Comparison of ENCODE assay signal across 8 cellular contexts in genomic region chr7:23472046-23472445, GRCh38. TPM values are rescaled to one million over a fixed set of nuclear protein-coding genes. Genes with fewer than 3 reads are reported as not detected.
A peak's percentile ranks its signal among the peaks of the same experiment; 100 is the strongest.
DNase-seq lines count a peak whose midpoint lies in the region.

No MANE protein-coding gene starts in this region.

- H3K4me3 Mint-ChIP-seq in activated T-helper 2 cell treated with anti-CD3 and anti-CD28 coated beads, Interferon-gamma antibody, Interleukin-2, Interleukin-4, amounts not matched to agents 10 μg/mL and 5 μg/mL and 100 μg/mL, durations not matched to agents 14 hours and 24 hours and 36 hours (ENCODE audit: low read depth), result peak overlapping the region; percentile 62

- H3K27ac Mint-ChIP-seq in activated T-helper 2 cell treated with anti-CD3 and anti-CD28 coated beads, Interferon-gamma antibody, Interleukin-2, Interleukin-4, amounts not matched to agents 10 μg/mL and 5 μg/mL and 100 μg/mL, durations not matched to agents 14 hours and 24 hours and 36 hours, result peak overlapping the region; percentile 66

- peaks cover 18% of the 10 kb centered on the region for H3K36me3 Mint-ChIP-seq in activated T-helper 2 cell treated with anti-CD3 and anti-CD28 coated beads, Interferon-gamma antibody, Interleukin-2, Interleukin-4, amounts not matched to agents 10 μg/mL and 5 μg/mL and 100 μg/mL, durations not matched to agents 14 hours and 24 hours and 36 hours (ENCODE audit: low read depth)

- DNase-seq in SIG-M5 treated with dmso at 0.1 percent for 504 hours (lab: John Stamatoyannopoulos, UW; ENCODE audit: unreplicated experiment) (peak; percentile 75), SIG-M5 (lab: John Stamatoyannopoulos, UW) (no peak), Kasumi-1 (lab: John Stamatoyannopoulos, UW) (peak; percentile 73 to 79), middle frontal gyrus (ENCODE audit: extremely low spot score, low spot score) (no peak)
- no peak for DNase-seq in activated T-helper 2 cell treated with anti-CD3 and anti-CD28 coated beads, Interferon-gamma antibody, Interleukin-2, Interleukin-4, amounts not matched to agents 10 μg/mL and 5 μg/mL and 100 μg/mL, durations not matched to agents 14 hours and 24 hours and 36 hours (ENCODE audit: low spot score)
- DNase-seq in activated CD8-positive, alpha-beta memory T cell treated with anti-CD3 and anti-CD28 coated beads, Interleukin-2, amount 50 U/mL, for 48 hours, result no peak
- no peak for DNase-seq in stimulated activated CD4-positive, alpha-beta T cell treated with anti-CD3 and anti-CD28 coated beads, Interleukin-2, amount 100 ng/mL, for 48 hours

- H3K9me3 Mint-ChIP-seq in activated T-helper 2 cell treated with anti-CD3 and anti-CD28 coated beads, Interferon-gamma antibody, Interleukin-2, Interleukin-4, amounts not matched to agents 10 μg/mL and 5 μg/mL and 100 μg/mL, durations not matched to agents 14 hours and 24 hours and 36 hours, result no peaks in the 10 kb centered on the region

- H3K4me1 ChIP-seq in neuron (ENCODE audit: insufficient read depth, low read length), result peaks cover 21% of the 10 kb centered on the region

- intact Hi-C loops in activated T-helper 2 cell treated with anti-CD3 and anti-CD28 coated beads, Interferon-gamma antibody, Interleukin-2, Interleukin-4, amounts not matched to agents 10 μg/mL and 5 μg/mL and 100 μg/mL, durations not matched to agents 14 hours and 24 hours and 36 hours (cut with micrococcal nuclease), result loop anchor here (5.0 to 10.0 kb wide), 4 partner anchors 125 to 1435 kb away; partner anchors contain the start of genes CCDC126, HYCC1 and NUP42

- no peaks in the 10 kb centered on the region for H3K36me3 ChIP-seq in neuron (ENCODE audit: insufficient read depth, low read length)

- no peaks in the 10 kb centered on the region for H3K27me3 ChIP-seq in neuron (ENCODE audit: insufficient read depth, low read length)

- peaks cover 47% of the 10 kb centered on the region for H3K4me1 Mint-ChIP-seq in activated T-helper 2 cell treated with anti-CD3 and anti-CD28 coated beads, Interferon-gamma antibody, Interleukin-2, Interleukin-4, amounts not matched to agents 10 μg/mL and 5 μg/mL and 100 μg/mL, durations not matched to agents 14 hours and 24 hours and 36 hours (ENCODE audit: low read depth)

- H2AFZ ChIP-seq in neuron (ENCODE audit: low read depth, low read length), result no peak overlapping the region

- peak overlapping the region; percentile 63 for H3K4me3 ChIP-seq in neuron (ENCODE audit: low read length)

- no peaks in the 10 kb centered on the region for H3K9me3 ChIP-seq in neuron (ENCODE audit: low read length)

- H3K27me3 Mint-ChIP-seq in activated T-helper 2 cell treated with anti-CD3 and anti-CD28 coated beads, Interferon-gamma antibody, Interleukin-2, Interleukin-4, amounts not matched to agents 10 μg/mL and 5 μg/mL and 100 μg/mL, durations not matched to agents 14 hours and 24 hours and 36 hours (ENCODE audit: low read depth), result peaks cover 34% of the 10 kb centered on the region

RNA-seq across cellular contexts. Expression of gene IGF2BP3, which starts 1.8 kb away (rescaled TPM):
- 16.6 and 18.2 TPM in 2 replicates for total RNA-seq in activated T-helper 2 cell treated with anti-CD3 and anti-CD28 coated beads, Interferon-gamma antibody, Interleukin-2, Interleukin-4, amounts not matched to agents 10 μg/mL and 5 μg/mL and 100 μg/mL, durations not matched to agents 14 hours and 24 hours and 36 hours

RNA-seq across cellular contexts. Expression of gene TRA2A, which starts 59.7 kb away (rescaled TPM):
- 105 and 115 TPM in 2 replicates for total RNA-seq in activated T-helper 2 cell treated with anti-CD3 and anti-CD28 coated beads, Interferon-gamma antibody, Interleukin-2, Interleukin-4, amounts not matched to agents 10 μg/mL and 5 μg/mL and 100 μg/mL, durations not matched to agents 14 hours and 24 hours and 36 hours

Comparison
In these comparisons a context has a peak if more than half of its experiments do, and no peak if none do; other contexts are left out.
1. DNase-seq: peak in SIG-M5 treated with dmso at 0.1 percent for 504 hours (single experiment) and Kasumi-1 (2 of 2); none in SIG-M5 (single experiment), activated T-helper 2 cell treated with anti-CD3 and anti-CD28 coated beads, Interferon-gamma antibody, Interleukin-2, Interleukin-4, amounts not matched to agents 10 μg/mL and 5 μg/mL and 100 μg/mL, durations not matched to agents 14 hours and 24 hours and 36 hours (single experiment), middle frontal gyrus (single experiment), activated CD8-positive, alpha-beta memory T cell treated with anti-CD3 and anti-CD28 coated beads, Interleukin-2, amount 50 U/mL, for 48 hours (single experiment) and stimulated activated CD4-positive, alpha-beta T cell treated with anti-CD3 and anti-CD28 coated beads, Interleukin-2, amount 100 ng/mL, for 48 hours (0 of 2).